ENCODE assay signal across 10 cellular contexts in genomic region chr6:33770833-33771341, GRCh38. TPM values are rescaled to one million over a fixed set of nuclear protein-coding genes. Genes with fewer than 3 reads are reported as not detected.
A peak's percentile ranks its signal among the peaks of the same experiment; 100 is the strongest.
DNase-seq lines count a peak whose midpoint lies in the region; ATAC-seq and TF ChIP-seq lines count a peak whose summit lies in the region.
"Had no signal": no experiment of that assay in that cellular context is flagged by ENCODE, and none has a peak within 500 bp of the region (broad histone marks: within the 10 kb centered on the region; RNA-seq: fewer than 3 reads in every experiment).

No MANE protein-coding gene starts in this region.

- no peak overlapping the region for H3K23ac ChIP-seq in neuronal stem cell (ENCODE audit: low read depth, low read length, poor library complexity)

- H2BK12ac ChIP-seq in neuronal stem cell (ENCODE audit: low read length) = no peak overlapping the region

- no peak overlapping the region for H2BK15ac ChIP-seq in neuronal stem cell (ENCODE audit: low read length)

- H3K79me2 ChIP-seq in fibroblast of lung (ENCODE audit: control insufficient read depth, insufficient read depth, low read length) = no peaks in the 10 kb centered on the region

- H2AK5ac ChIP-seq in neuronal stem cell (ENCODE audit: low read depth, low read length) = peak overlapping the region; percentile 38

- POLR2A ChIA-PET in A673 (lab: Charles Lee; ENCODE audit: low non-redundant PET) = no interaction called here

- H2AFZ ChIP-seq in fibroblast of lung (ENCODE audit: low read length) = no peak overlapping the region
- no peak overlapping the region for H2AFZ ChIP-seq in neuronal stem cell (ENCODE audit: low read length)

- H3K4me3 ChIP-seq in A673 (ENCODE audit: low read depth, low read length, poor library complexity, severe bottlenecking) = no peak overlapping the region
- no peak overlapping the region for H3K4me3 ChIP-seq in SJCRH30
- H3K4me3 ChIP-seq in fibroblast of lung (replicated peaks in 1 of 4; ENCODE audit: control extremely low read depth in 1 of 4, insufficient read depth in 1 of 4, low read depth in 3 of 4, low read length in 4 of 4) = no peak overlapping the region
- no peak overlapping the region for H3K4me3 ChIP-seq in neuronal stem cell (ENCODE audit: low read length in 2 of 2)

- H3K4me2 ChIP-seq in fibroblast of lung (ENCODE audit: extremely low read depth, insufficient read depth, low read length) (peak overlapping the region; percentile 32), neuronal stem cell (ENCODE audit: insufficient read depth, low read length, poor library complexity, severe bottlenecking) (no peak overlapping the region)

- H3K9me3 ChIP-seq in A673 (ENCODE audit: low read depth, low read length, poor library complexity, severe bottlenecking) (no peaks in the 10 kb centered on the region), SJCRH30 (replicated peaks) (no peaks in the 10 kb centered on the region), fibroblast of lung (ENCODE audit: control insufficient read depth, insufficient read depth, low read depth, low read length) (no peaks in the 10 kb centered on the region), neuronal stem cell (replicated peaks in 1 of 2; ENCODE audit: control insufficient read depth in 2 of 2, insufficient read depth in 1 of 2, low read depth in 1 of 2, low read length in 2 of 2) (no peaks in the 10 kb centered on the region)

- H4K20me1 ChIP-seq in fibroblast of lung (ENCODE audit: control insufficient read depth, extremely low read depth, insufficient read depth, low read length) = no peaks in the 10 kb centered on the region

- peaks cover 53% of the 10 kb centered on the region for H3K4me1 ChIP-seq in A673 (ENCODE audit: insufficient read depth, low read length, poor library complexity, severe bottlenecking)
- peaks cover 43% of the 10 kb centered on the region for H3K4me1 ChIP-seq in SJCRH30
- H3K4me1 ChIP-seq in fibroblast of lung (ENCODE audit: control insufficient read depth, extremely low read depth, insufficient read depth, low read length) = peaks cover 35% of the 10 kb centered on the region
- peaks cover 10 to 12% of the 10 kb centered on the region in 2 donors for H3K4me1 ChIP-seq in neuronal stem cell (ENCODE audit: control insufficient read depth in 2 of 2, insufficient read depth in 1 of 2, low read depth in 1 of 2, low read length in 2 of 2)

- H3K4ac ChIP-seq in neuronal stem cell (ENCODE audit: low read length) = no peak overlapping the region

- no peak overlapping the region for H3K14ac ChIP-seq in neuronal stem cell (ENCODE audit: low read length)

- H3K9ac ChIP-seq in fibroblast of lung (ENCODE audit: insufficient read depth, low read length) (peak overlapping the region; percentile 20), neuronal stem cell (ENCODE audit: low read depth, low read length, poor library complexity) (no peak overlapping the region)

- intact Hi-C loops in A673 (cut with micrococcal nuclease; ENCODE audit: unreplicated experiment) = loop anchor here (1.0 to 5.0 kb wide), 4 partner anchors 26 to 384 kb away; partner anchors contain the start of gene UQCC2

- CTCF ChIA-PET in A673 (lab: Charles Lee) = interaction anchor here (0.9 to 2.4 kb wide), 7 partner anchors 9 to 284 kb away, joined by 3 to 25 read pairs (median 6); partner anchors contain the start of gene UQCC2

- no peak for DNase-seq in A673 (ENCODE audit: low spot score)
- no peak for DNase-seq in SJCRH30
- no peak for DNase-seq in fibroblast of lung (ENCODE audit: low read depth in 2 of 2)
- DNase-seq in neuronal stem cell (ENCODE audit: low spot score) = no peak
- no peak for DNase-seq in islet precursor cell
- DNase-seq in globus pallidus (ENCODE audit: low spot score) = no peak
- DNase-seq in NCI-H82 (lab: John Stamatoyannopoulos, UW) = no peak

- H3K27ac ChIP-seq in A673 (ENCODE audit: low read depth, low read length, poor library complexity, severe bottlenecking) (peak overlapping the region; percentile 97), SJCRH30 (peak overlapping the region; percentile 3; the same call in 1 of the 2 replicates), fibroblast of lung (ENCODE audit: insufficient read depth, low read length) (peak overlapping the region; percentile 82), neuronal stem cell (replicated peaks; ENCODE audit: low read length) (no peak overlapping the region)

- H3K27me3 ChIP-seq in A673 (replicated peaks; ENCODE audit: insufficient read depth, low read depth, low read length, poor library complexity) (no peaks in the 10 kb centered on the region), SJCRH30 (no peaks in the 10 kb centered on the region), fibroblast of lung (ENCODE audit: control insufficient read depth, insufficient read depth, low read length) (no peaks in the 10 kb centered on the region), neuronal stem cell (ENCODE audit: control insufficient read depth in 3 of 3, insufficient read depth in 3 of 3, low read depth in 1 of 3, low read length in 3 of 3) (no peaks in the 10 kb centered on the region)

- no peak for TF ChIP-seq CTCF in A673 (conservative IDR thresholded peaks at IDR 0.05; ENCODE audit: low read depth, low read length)
- TF ChIP-seq CTCF in fibroblast of lung (conservative IDR thresholded peaks at IDR 0.05 in 1 of 2, IDR thresholded peaks at IDR 0.05 in 1 of 2; ENCODE audit: low read depth in 1 of 2, low read length in 2 of 2) = no peak

- WGBS in neuronal stem cell (ENCODE audit: extremely low coverage in 2 of 2, insufficient read length in 2 of 2, insufficient replicate concordance in 1 of 2), 2 donors = no CpG with 5 or more reads among the region's 7 CpGs

- no peak overlapping the region for H2BK5ac ChIP-seq in neuronal stem cell (ENCODE audit: low read length)

- BruUV-seq in A673 (replicated peaks; lab: Mats Ljungman, UMichigan) = no TSS peak

- no peak overlapping the region for H2BK120ac ChIP-seq in neuronal stem cell (ENCODE audit: low read depth, low read length)

- H4K8ac ChIP-seq in neuronal stem cell (ENCODE audit: low read depth, low read length) = no peak overlapping the region

- no peak overlapping the region for H3K18ac ChIP-seq in neuronal stem cell (ENCODE audit: low read length)

- H4K91ac ChIP-seq in neuronal stem cell (ENCODE audit: low read depth, low read length, poor library complexity) = no peak overlapping the region

- no peaks in the 10 kb centered on the region for H3K79me1 ChIP-seq in neuronal stem cell (ENCODE audit: low read depth, low read length)

- peaks cover 28% of the 10 kb centered on the region for H3K36me3 ChIP-seq in A673 (ENCODE audit: insufficient read depth, low read length, poor library complexity, severe bottlenecking)
- peaks cover 17% of the 10 kb centered on the region for H3K36me3 ChIP-seq in SJCRH30
- H3K36me3 ChIP-seq in fibroblast of lung (ENCODE audit: control insufficient read depth, insufficient read depth, low read length) = peaks cover 17% of the 10 kb centered on the region
- peaks cover 20 to 35% of the 10 kb centered on the region in 2 donors for H3K36me3 ChIP-seq in neuronal stem cell (replicated peaks in 1 of 2; ENCODE audit: control insufficient read depth in 2 of 2, insufficient read depth in 2 of 2, low read length in 2 of 2)

- ATAC-seq in GM18909 (IDR thresholded peaks at IDR 0.05; ENCODE audit: poor library complexity, unreplicated experiment) = no peak

RNA-seq across cellular contexts. Expression of gene LEMD2, which starts 18.0 kb away (rescaled TPM):
- total RNA-seq in A673 (2021) = 75.8 and 76.0 TPM in 2 replicates
- 43.9 and 50.1 TPM in 2 replicates for total RNA-seq in SJCRH30 (2014; rRNA removed; shearing (Covaris generic))
- total RNA-seq in fibroblast of lung = 51.9 and 61.9 TPM in 2 replicates
- polyA plus RNA-seq in fibroblast of lung = 23.6 and 25.7 TPM in 2 replicates
- polyA plus RNA-seq in fibroblast of lung (2012) = 30.3 and 32.5 TPM in 2 replicates
- 61.3 and 93.7 TPM in 2 replicates for polyA minus RNA-seq in fibroblast of lung (ENCODE audit: low replicate concordance)
- polyA plus RNA-seq in neuronal stem cell (2013, experiment 1 of 2) = 30.6 TPM
- polyA plus RNA-seq in neuronal stem cell (2013, experiment 2 of 2) = 30.2 TPM

RNA-seq across cellular contexts. Expression of gene IP6K3, which starts 24.2 kb away (rescaled TPM):
- not detected in 2 replicates for total RNA-seq in A673 (2021)
- total RNA-seq in SJCRH30 (2014; rRNA removed; shearing (Covaris generic)) = 10.3 and 11.2 TPM in 2 replicates
- total RNA-seq in fibroblast of lung = 1.8 and 5.4 TPM in 2 replicates
- 0.46 and 0.84 TPM in 2 replicates for polyA plus RNA-seq in fibroblast of lung
- polyA plus RNA-seq in fibroblast of lung (2012) = 0.71 and 0.89 TPM in 2 replicates
- not detected in 2 replicates for polyA minus RNA-seq in fibroblast of lung (ENCODE audit: low replicate concordance)
- polyA plus RNA-seq in neuronal stem cell (2013, experiment 1 of 2) = 1.7 TPM
- polyA plus RNA-seq in neuronal stem cell (2013, experiment 2 of 2) = 1.4 TPM
- total RNA-seq: HT1080 had no signal

RNA-seq across cellular contexts. Expression of gene MLN, which starts 32.9 kb away (rescaled TPM):
- not detected in 2 replicates for total RNA-seq in A673 (2021)
- total RNA-seq in SJCRH30 (2014; rRNA removed; shearing (Covaris generic)) = not detected in 2 replicates
- not detected in 2 replicates for total RNA-seq in fibroblast of lung
- not detected in 2 replicates for polyA plus RNA-seq in fibroblast of lung
- polyA plus RNA-seq in fibroblast of lung (2012) = not detected in 2 replicates
- polyA minus RNA-seq in fibroblast of lung (ENCODE audit: low replicate concordance) = not detected in 2 replicates
- polyA plus RNA-seq in neuronal stem cell (2013, experiment 1 of 2) = not detected
- polyA plus RNA-seq in neuronal stem cell (2013, experiment 2 of 2) = not detected
- total RNA-seq: HT1080 had no signal
- polyA plus RNA-seq: adipose tissue had no signal

RNA-seq across cellular contexts. Expression of gene UQCC2, which starts 59.4 kb away (rescaled TPM):
- total RNA-seq in A673 (2021) (122 and 124 TPM in 2 replicates), fibroblast of lung (22.9 and 36.5 TPM in 2 replicates)
- 29.7 and 30.7 TPM in 2 replicates for total RNA-seq in SJCRH30 (2014; rRNA removed; shearing (Covaris generic))
- polyA plus RNA-seq in fibroblast of lung = 33.8 and 48.3 TPM in 2 replicates
- 154 and 209 TPM in 2 replicates for polyA plus RNA-seq in fibroblast of lung (2012)
- polyA minus RNA-seq in fibroblast of lung (ENCODE audit: low replicate concordance) = 11.2 and 13.9 TPM in 2 replicates
- polyA plus RNA-seq in neuronal stem cell (2013, experiment 1 of 2) = 222 TPM
- 222 TPM for polyA plus RNA-seq in neuronal stem cell (2013, experiment 2 of 2)
